ENCODE assay signal across 1 cellular context in the genomic region with DNA sequence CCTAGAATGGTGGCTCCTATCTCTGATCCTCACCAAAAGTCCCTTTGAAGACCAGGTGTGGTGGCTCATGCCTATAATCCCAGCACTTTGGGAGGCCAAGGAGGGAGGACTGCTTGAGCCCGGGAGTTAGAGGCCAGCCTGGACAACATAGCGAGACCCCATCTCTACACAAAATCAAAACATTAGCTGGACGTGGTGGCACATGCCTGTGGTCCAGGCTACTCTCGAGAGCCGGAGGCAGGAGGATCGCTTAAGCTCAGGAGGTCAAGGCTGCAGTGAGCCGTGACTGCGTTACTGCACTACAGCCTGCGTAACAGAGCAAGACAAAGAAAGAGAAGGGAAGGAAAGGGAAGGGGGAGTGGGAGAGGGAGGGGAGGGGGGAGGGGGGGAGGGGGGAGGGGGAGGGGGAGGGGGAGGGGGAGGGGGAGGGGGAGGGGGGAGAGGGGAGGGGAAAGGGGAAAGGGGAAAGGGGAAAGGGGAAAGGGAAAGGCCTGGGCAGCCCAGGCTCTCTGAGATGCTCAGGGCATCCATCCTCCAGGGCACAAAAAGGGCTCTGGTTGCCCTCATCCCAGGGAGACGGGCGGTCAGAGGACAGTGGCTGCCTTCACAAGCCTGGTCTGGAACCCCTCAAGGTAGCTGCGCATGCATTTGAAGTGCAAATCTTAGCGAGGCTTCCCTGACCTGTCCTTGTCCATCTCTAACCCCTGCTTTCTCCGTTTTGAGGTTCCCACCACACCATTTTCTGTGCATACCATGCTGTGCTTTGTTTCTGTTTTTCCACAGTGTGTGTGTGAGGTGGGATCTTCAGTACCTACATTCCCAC.
TF ChIP-seq lines count a peak whose summit lies in the region.

No MANE protein-coding gene starts in this region.

TF ChIP-seq in HepG2, 621 proteins besides CTCF, POLR2A, EP300 and RAD21 (continued from another document):
- TF ChIP-seq NFKB2 (CRISPR knock-in tag; IDR thresholded peaks at IDR 0.05; ENCODE audit: borderline replicate concordance) (no peak), ARNT (IDR thresholded peaks at IDR 0.05) (no peak)
